22 cellular contexts compared by ENCODE assay signal in the genomic region with DNA sequence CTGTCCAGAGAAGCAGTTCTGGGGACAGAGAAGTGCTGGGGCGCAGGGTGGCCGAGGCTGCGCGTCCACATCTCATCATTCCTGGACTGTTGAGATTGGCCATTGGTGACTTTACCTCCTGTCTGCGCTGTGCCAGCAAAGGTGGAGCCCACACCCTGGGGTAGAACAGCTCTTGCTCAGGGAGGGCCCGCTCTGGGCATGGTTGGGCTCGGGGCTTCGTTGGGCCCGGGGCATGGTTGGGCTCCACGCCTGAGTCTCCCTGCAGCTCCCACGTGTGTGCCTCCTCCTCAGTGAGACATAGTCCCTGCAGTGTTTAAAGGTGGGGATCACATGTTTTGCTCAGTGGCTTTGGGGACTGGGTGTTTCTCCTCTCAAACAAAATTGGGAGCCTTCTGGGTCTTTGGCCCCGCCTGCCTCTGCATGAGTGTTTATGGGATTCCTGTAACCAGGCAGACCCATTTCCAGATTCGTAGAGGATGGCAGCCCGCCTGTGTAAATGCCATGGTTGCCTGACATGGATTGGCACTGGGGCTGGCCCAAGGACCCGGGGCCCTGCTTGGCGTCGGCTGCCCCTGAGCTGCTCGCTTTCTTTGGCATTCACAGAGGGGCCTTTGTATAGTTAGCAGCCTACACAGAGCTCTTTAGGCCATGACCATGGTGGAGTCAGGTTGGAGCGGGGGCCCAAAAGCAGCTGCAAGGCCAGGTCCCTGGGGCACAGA.
DNase-seq lines count a peak whose midpoint lies in the region; ATAC-seq and TF ChIP-seq lines count a peak whose summit lies in the region.
"Had no signal": no experiment of that assay in that cellular context is flagged by ENCODE, and none has a peak within 500 bp of the region (broad histone marks: within the 10 kb centered on the region; RNA-seq: fewer than 3 reads in every experiment).

No MANE protein-coding gene starts in this region.

- H4K5ac ChIP-seq in mesendoderm (ENCODE audit: low read length), result no peak overlapping the region

- H3K79me2 ChIP-seq in GM23338 (replicated peaks; ENCODE audit: insufficient read depth) (peaks cover 6% of the 10 kb centered on the region), mesendoderm (ENCODE audit: control insufficient read depth, insufficient read depth, low read length) (no peaks in the 10 kb centered on the region)

- H2BK5ac ChIP-seq in mesendoderm (ENCODE audit: low read length), result peak overlapping the region; percentile 36

- H3K36me3 ChIP-seq in GM23338 (ENCODE audit: insufficient read depth), result no peaks in the 10 kb centered on the region
- H3K36me3 ChIP-seq in HEK293 (ENCODE audit: control insufficient read depth in 2 of 2, insufficient read depth in 1 of 2, low read length in 2 of 2), result no peaks in the 10 kb centered on the region
- no peaks in the 10 kb centered on the region for H3K36me3 ChIP-seq in mesendoderm (ENCODE audit: control insufficient read depth, insufficient read depth, low read length)
- H3K36me3 ChIP-seq: SJSA1 had no signal

- whole genome bisulfite sequencing in mesendoderm (ENCODE audit: extremely low coverage, insufficient coverage, low lambda C conversion rate), result no CpG with 5 or more reads among the region's 19 CpGs

- H3K4me1 Mint-ChIP-seq in GM23338, result peaks cover 48% of the 10 kb centered on the region
- no peaks in the 10 kb centered on the region for H3K4me1 Mint-ChIP-seq in stimulated activated memory B cell treated with anti-CD40 and anti-IgM and Interleukin-4, amounts not matched to agents 10 μg/mL and 1 μg/mL and 100 μg/mL, for 72 hours

- H3K56ac ChIP-seq in mesendoderm (ENCODE audit: low read length), result peak overlapping the region; percentile 74

- H3K27me3 ChIP-seq in GM23338 (ENCODE audit: insufficient read depth) (no peaks in the 10 kb centered on the region), mesendoderm (ENCODE audit: insufficient read depth, low read length, poor library complexity) (no peaks in the 10 kb centered on the region)
- H3K27me3 ChIP-seq: SJSA1 had no signal

- DNase-seq in GM23338 (ENCODE audit: low spot score) (no peak), mesendoderm (peak; percentile 26), NCI-H1436 (lab: John Stamatoyannopoulos, UW) (no peak), Kasumi-1 (lab: John Stamatoyannopoulos, UW) (no peak), AG08396 (ENCODE audit: low spot score) (no peak), A172 (ENCODE audit: low spot score) (no peak)
- DNase-seq: DMS153, HFFc6, IMR-90, KG1, MM.1S, NCI-H1694, NCI-H2081, NCI-H2171, NCI-H226, NCI-H510A, NCI-H69, Right ventricle myocardium superior, RPMI8226 had no signal

- no peaks in the 10 kb centered on the region for H3K9me3 ChIP-seq in HEK293 (ENCODE audit: control insufficient read depth, insufficient read depth, low read depth, low read length)
- H3K9me3 ChIP-seq: SJSA1 had no signal

- no peak overlapping the region for H2AFZ ChIP-seq in GM23338

- H4K8ac ChIP-seq in mesendoderm (ENCODE audit: low read depth, low read length), result no peak overlapping the region

- no peak overlapping the region for H3K4me2 ChIP-seq in GM23338
- no peak overlapping the region for H3K4me2 ChIP-seq in mesendoderm (ENCODE audit: low read length)

- peaks cover 22% of the 10 kb centered on the region for H3K36me3 Mint-ChIP-seq in GM23338 (ENCODE audit: low read depth)
- H3K36me3 Mint-ChIP-seq in stimulated activated memory B cell treated with anti-CD40 and anti-IgM and Interleukin-4, amounts not matched to agents 10 μg/mL and 1 μg/mL and 100 μg/mL, for 72 hours, result no peaks in the 10 kb centered on the region

- ATAC-seq in GM23338, result peak; percentile 52
- ATAC-seq in stimulated activated memory B cell treated with anti-CD40 and anti-IgM and Interleukin-4, amounts not matched to agents 10 μg/mL and 1 μg/mL and 100 μg/mL, for 72 hours, result peak; percentile 18

- no peak overlapping the region for H3K18ac ChIP-seq in mesendoderm (ENCODE audit: low read length)

- no peaks in the 10 kb centered on the region for H4K20me1 ChIP-seq in GM23338 (replicated peaks; ENCODE audit: insufficient read depth)

- H2AK5ac ChIP-seq in mesendoderm (ENCODE audit: low read length), result peak overlapping the region; percentile 38

- H3K4me3 ChIP-seq in GM23338 (no peak overlapping the region), HEK293 (ENCODE audit: low read depth, low read length) (no peak overlapping the region), mesendoderm (ENCODE audit: low read length) (no peak overlapping the region)
- H3K4me3 ChIP-seq: SJSA1 had no signal

- no peak overlapping the region for H3K27ac Mint-ChIP-seq in GM23338
- no peak overlapping the region for H3K27ac Mint-ChIP-seq in stimulated activated memory B cell treated with anti-CD40 and anti-IgM and Interleukin-4, amounts not matched to agents 10 μg/mL and 1 μg/mL and 100 μg/mL, for 72 hours
- H3K27ac Mint-ChIP-seq: HFFc6 had no signal

- no peak overlapping the region; the same call in 2 of the 3 replicates for H3K4me3 Mint-ChIP-seq in GM23338
- no peak overlapping the region for H3K4me3 Mint-ChIP-seq in stimulated activated memory B cell treated with anti-CD40 and anti-IgM and Interleukin-4, amounts not matched to agents 10 μg/mL and 1 μg/mL and 100 μg/mL, for 72 hours
- H3K4me3 Mint-ChIP-seq: HFFc6 had no signal

- H3K9ac ChIP-seq in mesendoderm (ENCODE audit: low read length), result no peak overlapping the region

- CTCF ChIA-PET in HEK293 (lab: Yijun Ruan, JAX), result no interaction called here

- peak overlapping the region; percentile 52 for H3K23ac ChIP-seq in mesendoderm (ENCODE audit: low read length)

- H3K27ac ChIP-seq in GM23338 (ENCODE audit: low read depth) (no peak overlapping the region), HEK293 (ENCODE audit: extremely low read depth, low read depth, low read length) (no peak overlapping the region), mesendoderm (ENCODE audit: low read depth, low read length) (no peak overlapping the region)
- H3K27ac ChIP-seq: SJSA1 had no signal

- H3F3A ChIP-seq in GM23338 (replicated peaks; ENCODE audit: low read depth), result no peaks in the 10 kb centered on the region

- H3K9me3 Mint-ChIP-seq in GM23338, result peaks cover 3% of the 10 kb centered on the region; the same call in 1 of the 3 replicates
- H3K9me3 Mint-ChIP-seq in stimulated activated memory B cell treated with anti-CD40 and anti-IgM and Interleukin-4, amounts not matched to agents 10 μg/mL and 1 μg/mL and 100 μg/mL, for 72 hours, result no peaks in the 10 kb centered on the region
- H3K9me3 Mint-ChIP-seq: HFFc6 had no signal

- POLR2A ChIA-PET in HEK293 (lab: Yijun Ruan, JAX), result no interaction called here

- 0 out of 2 replicates have a peak, but pooled peaks cover 7% of the 10 kb centered on the region for H3K9me2 ChIP-seq in GM23338 (ENCODE audit: insufficient read depth)

- peaks cover 23% of the 10 kb centered on the region for H3K27me3 Mint-ChIP-seq in GM23338 (ENCODE audit: insufficient read depth, low read depth, poor library complexity)
- H3K27me3 Mint-ChIP-seq in stimulated activated memory B cell treated with anti-CD40 and anti-IgM and Interleukin-4, amounts not matched to agents 10 μg/mL and 1 μg/mL and 100 μg/mL, for 72 hours, result peaks cover 40% of the 10 kb centered on the region

- H3K4ac ChIP-seq in mesendoderm (ENCODE audit: low read depth, low read length), result no peak overlapping the region

- no peak overlapping the region for H2BK15ac ChIP-seq in mesendoderm (replicated peaks; ENCODE audit: low read depth)

- no peak for TF ChIP-seq CTCF in GM23338 (conservative IDR thresholded peaks at IDR 0.05; ENCODE audit: low read depth in 2 of 2)
- no peak for TF ChIP-seq CTCF in HEK293 (tag by site-specific recombination; IDR thresholded peaks at IDR 0.05)

- no peak overlapping the region for H2BK120ac ChIP-seq in mesendoderm (ENCODE audit: low read depth, low read length)

- peaks cover 2% of the 10 kb centered on the region for H3K79me1 ChIP-seq in mesendoderm (ENCODE audit: low read length)

- H3K4me1 ChIP-seq in GM23338 (ENCODE audit: insufficient read depth) (peaks cover 39% of the 10 kb centered on the region), HEK293 (ENCODE audit: control insufficient read depth, insufficient read depth, low read length) (no peaks in the 10 kb centered on the region), mesendoderm (ENCODE audit: control insufficient read depth, low read depth, low read length) (peaks cover 17% of the 10 kb centered on the region)

TF ChIP-seq in GM23338, 12 proteins besides CTCF, POLR2A, EP300 and RAD21 (continues in another document):
- no peak for TF ChIP-seq ZNF331 (CRISPR knock-in tag; IDR thresholded peaks at IDR 0.05; ENCODE audit: low read depth)
- no peak for TF ChIP-seq STAT1 (IDR thresholded peaks at IDR 0.05; ENCODE audit: unreplicated experiment)

TF ChIP-seq in HEK293, 187 proteins besides CTCF, POLR2A, EP300 and RAD21 (continues in another document):
- TF ChIP-seq, protein P1, sequence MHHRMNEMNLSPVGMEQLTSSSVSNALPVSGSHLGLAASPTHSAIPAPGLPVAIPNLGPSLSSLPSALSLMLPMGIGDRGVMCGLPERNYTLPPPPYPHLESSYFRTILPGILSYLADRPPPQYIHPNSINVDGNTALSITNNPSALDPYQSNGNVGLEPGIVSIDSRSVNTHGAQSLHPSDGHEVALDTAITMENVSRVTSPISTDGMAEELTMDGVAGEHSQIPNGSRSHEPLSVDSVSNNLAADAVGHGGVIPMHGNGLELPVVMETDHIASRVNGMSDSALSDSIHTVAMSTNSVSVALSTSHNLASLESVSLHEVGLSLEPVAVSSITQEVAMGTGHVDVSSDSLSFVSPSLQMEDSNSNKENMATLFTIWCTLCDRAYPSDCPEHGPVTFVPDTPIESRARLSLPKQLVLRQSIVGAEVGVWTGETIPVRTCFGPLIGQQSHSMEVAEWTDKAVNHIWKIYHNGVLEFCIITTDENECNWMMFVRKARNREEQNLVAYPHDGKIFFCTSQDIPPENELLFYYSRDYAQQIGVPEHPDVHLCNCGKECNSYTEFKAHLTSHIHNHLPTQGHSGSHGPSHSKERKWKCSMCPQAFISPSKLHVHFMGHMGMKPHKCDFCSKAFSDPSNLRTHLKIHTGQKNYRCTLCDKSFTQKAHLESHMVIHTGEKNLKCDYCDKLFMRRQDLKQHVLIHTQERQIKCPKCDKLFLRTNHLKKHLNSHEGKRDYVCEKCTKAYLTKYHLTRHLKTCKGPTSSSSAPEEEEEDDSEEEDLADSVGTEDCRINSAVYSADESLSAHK (tag by site-specific recombination; IDR thresholded peaks at IDR 0.05), result no peak
- no peak for TF ChIP-seq TCF7L2 (IDR thresholded peaks at IDR 0.05; ENCODE audit: borderline replicate concordance, low read depth, low read length)
- TF ChIP-seq, protein P2, sequence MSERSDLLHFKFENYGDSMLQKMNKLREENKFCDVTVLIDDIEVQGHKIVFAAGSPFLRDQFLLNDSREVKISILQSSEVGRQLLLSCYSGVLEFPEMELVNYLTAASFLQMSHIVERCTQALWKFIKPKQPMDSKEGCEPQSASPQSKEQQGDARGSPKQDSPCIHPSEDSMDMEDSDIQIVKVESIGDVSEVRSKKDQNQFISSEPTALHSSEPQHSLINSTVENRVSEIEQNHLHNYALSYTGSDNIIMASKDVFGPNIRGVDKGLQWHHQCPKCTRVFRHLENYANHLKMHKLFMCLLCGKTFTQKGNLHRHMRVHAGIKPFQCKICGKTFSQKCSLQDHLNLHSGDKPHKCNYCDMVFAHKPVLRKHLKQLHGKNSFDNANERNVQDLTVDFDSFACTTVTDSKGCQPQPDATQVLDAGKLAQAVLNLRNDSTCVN (tag by site-specific recombination; optimal IDR thresholded peaks at IDR 0.05), result no peak
